23 cellular contexts compared by ENCODE assay signal in the genomic region with DNA sequence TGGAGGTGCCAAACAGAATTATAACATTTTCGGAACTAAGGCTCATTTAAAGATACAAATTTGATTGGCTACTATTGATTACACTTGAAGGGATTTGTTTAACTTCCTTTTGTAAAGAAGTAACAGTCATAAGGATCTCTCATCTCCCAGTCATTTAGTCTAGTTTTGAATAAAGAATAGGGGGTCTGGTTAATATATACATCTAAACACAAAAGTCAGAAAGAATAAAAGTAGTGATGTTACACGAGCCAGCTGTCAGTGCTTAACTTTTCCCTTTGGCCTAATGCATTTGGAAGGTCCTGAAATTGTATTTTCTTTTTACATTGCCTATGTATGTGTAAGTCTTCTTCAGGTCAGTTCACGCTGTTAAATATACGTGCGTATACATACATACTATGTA. TPM values are rescaled to one million over a fixed set of nuclear protein-coding genes. Genes with fewer than 3 reads are reported as not detected.
DNase-seq lines count a peak whose midpoint lies in the region; ATAC-seq and TF ChIP-seq lines count a peak whose summit lies in the region.
"Had no signal": no experiment of that assay in that cellular context is flagged by ENCODE, and none has a peak within 500 bp of the region (broad histone marks: within the 10 kb centered on the region; RNA-seq: fewer than 3 reads in every experiment).

No MANE protein-coding gene starts in this region.

- no peak overlapping the region for H3K4me3 Mint-ChIP-seq in mesothelial cell of epicardium
- H3K4me3 Mint-ChIP-seq: activated CD4-positive, alpha-beta memory T cell treated with anti-CD3 and anti-CD28 coated beads, Interleukin-2, amount 10 ng/mL, durations not matched to agents 7 days and 5 days had no signal

- TF ChIP-seq CTCF in cardiac muscle cell (IDR thresholded peaks at IDR 0.05; ENCODE audit: low read depth, low read length) (no peak), heart left ventricle (IDR thresholded peaks at IDR 0.05) (no peak), OCI-LY7 (conservative IDR thresholded peaks at IDR 0.05; ENCODE audit: low read length) (no peak), mesothelial cell of epicardium (IDR thresholded peaks at IDR 0.05; ENCODE audit: unreplicated experiment) (no peak), adrenal gland (IDR thresholded peaks at IDR 0.05) (no peak)

- peaks cover 30% of the 10 kb centered on the region for H3K36me3 Mint-ChIP-seq in mesothelial cell of epicardium

- H3K9me3 ChIP-seq in cardiac muscle cell (ENCODE audit: low read depth) (no peaks in the 10 kb centered on the region), heart left ventricle (no peaks in the 10 kb centered on the region), OCI-LY7 (ENCODE audit: low read length) (no peaks in the 10 kb centered on the region), adrenal gland (replicated peaks in 1 of 3) (no peaks in the 10 kb centered on the region)
- H3K9me3 ChIP-seq: Caco-2, SK-N-SH, upper lobe of right lung had no signal

- H3K79me2 ChIP-seq in OCI-LY7 (ENCODE audit: insufficient read depth, low read depth, low read length), result peaks cover 74% of the 10 kb centered on the region

- DNase-seq in cardiac muscle cell (ENCODE audit: low read depth in 1 of 2, low spot score in 1 of 2) (no peak), heart left ventricle (no peak), OCI-LY7 (ENCODE audit: low spot score) (no peak), mesothelial cell of epicardium (ENCODE audit: low spot score in 2 of 2, unreplicated experiment in 2 of 2) (no peak), adrenal gland (no peak), AG08396 (ENCODE audit: low spot score) (no peak)
- no peak for DNase-seq in activated naive CD4-positive, alpha-beta T cell (lab: John Stamatoyannopoulos, UW)
- DNase-seq: activated CD4-positive, alpha-beta memory T cell treated with anti-CD3 and anti-CD28 coated beads, Interleukin-2, amount 10 ng/mL, durations not matched to agents 7 days and 5 days; activated effector memory CD4-positive, alpha-beta T cell treated with anti-CD3 and anti-CD28 coated beads, Interleukin-2, amount 50 U/mL, for 16 hours; Caco-2; cortex of kidney; DMS79; islet precursor cell; NCI-H1092 treated with DMSO at 0.1 percent for 48 hours; NCI-H2029; NCI-H2227 treated with DMSO at 0.1 percent for 48 hours; SK-N-SH; small intestine; substantia nigra; WERI-Rb-1 had no signal

- peak overlapping the region; percentile 35 for H3K4me2 ChIP-seq in OCI-LY7 (ENCODE audit: low read length)
- H3K4me2 ChIP-seq: SK-N-SH had no signal

- peaks cover 9% of the 10 kb centered on the region for H3K9me3 Mint-ChIP-seq in mesothelial cell of epicardium
- H3K9me3 Mint-ChIP-seq: activated CD4-positive, alpha-beta memory T cell treated with anti-CD3 and anti-CD28 coated beads, Interleukin-2, amount 10 ng/mL, durations not matched to agents 7 days and 5 days had no signal

- H3K9me2 ChIP-seq in OCI-LY7 (ENCODE audit: insufficient read depth, low read length), result no peaks in the 10 kb centered on the region
- H3K9me2 ChIP-seq: SK-N-SH had no signal

- H3K27me3 ChIP-seq in cardiac muscle cell (no peaks in the 10 kb centered on the region), heart left ventricle (no peaks in the 10 kb centered on the region), adrenal gland (no peaks in the 10 kb centered on the region)
- H3K27me3 ChIP-seq: upper lobe of right lung had no signal

- H3K4me1 Mint-ChIP-seq in mesothelial cell of epicardium, result peaks cover 42% of the 10 kb centered on the region

- CTCF ChIA-PET in OCI-LY7 (lab: Charles Lee; ENCODE audit: unreplicated experiment), result no interaction called here

- ATAC-seq in heart left ventricle (no peak), HG03196 (IDR thresholded peaks at IDR 0.05; ENCODE audit: unreplicated experiment) (no peak)
- ATAC-seq: HCT116 had no signal

- no peaks in the 10 kb centered on the region for H3K27me3 Mint-ChIP-seq in mesothelial cell of epicardium (ENCODE audit: low read depth)
- H3K27me3 Mint-ChIP-seq: activated CD4-positive, alpha-beta memory T cell treated with anti-CD3 and anti-CD28 coated beads, Interleukin-2, amount 10 ng/mL, durations not matched to agents 7 days and 5 days had no signal

- H3K4me1 ChIP-seq in cardiac muscle cell (ENCODE audit: low read depth), result peaks cover 29% of the 10 kb centered on the region
- peaks cover 8 to 67% (median 49%) of the 10 kb centered on the region in 12 donors for H3K4me1 ChIP-seq in heart left ventricle
- H3K4me1 ChIP-seq in OCI-LY7 (ENCODE audit: insufficient read depth, low read length, poor library complexity, severe bottlenecking), result peaks cover 64% of the 10 kb centered on the region
- peaks cover 24 to 62% of the 10 kb centered on the region in 2 donors for H3K4me1 ChIP-seq in adrenal gland (replicated peaks in 1 of 2)
- H3K4me1 ChIP-seq: Caco-2 had no signal

- no peak for TF ChIP-seq POLR2A in heart left ventricle (IDR thresholded peaks at IDR 0.05)
- no peak for TF ChIP-seq POLR2A in adrenal gland (IDR thresholded peaks at IDR 0.05)

- no peak overlapping the region for H2AFZ ChIP-seq in OCI-LY7 (ENCODE audit: low read length)

- H3K27ac Mint-ChIP-seq in mesothelial cell of epicardium, result peak overlapping the region; percentile 37
- H3K27ac Mint-ChIP-seq: activated CD4-positive, alpha-beta memory T cell treated with anti-CD3 and anti-CD28 coated beads, Interleukin-2, amount 10 ng/mL, durations not matched to agents 7 days and 5 days had no signal

- H3K4me3 ChIP-seq in cardiac muscle cell (no peak overlapping the region), heart left ventricle (no peak overlapping the region), OCI-LY7 (ENCODE audit: low read depth, low read length, poor library complexity, severe bottlenecking) (no peak overlapping the region), adrenal gland (no peak overlapping the region)

- intact Hi-C loops in heart left ventricle (cut with DNase I), result no loop called here
- intact Hi-C loops in OCI-LY7 (cut with micrococcal nuclease; ENCODE audit: unreplicated experiment), result no loop called here
- intact Hi-C loops in adrenal gland (cut with DNase I), result loop anchor here in 1 of 2 donors (10.0 kb wide), 1 partner anchor 59 kb away; no protein-coding TSS in a partner anchor

- WGBS in heart left ventricle, 4 donors, result 68 to 78% (median 74%) methylated on average over 5 of the region's 5 CpGs
- 78 to 84% (median 81%) methylated on average over 5 of the region's 5 CpGs for WGBS in adrenal gland, 4 donors

- POLR2A ChIA-PET in OCI-LY7 (lab: Charles Lee), result interaction anchor here (0.7 to 0.9 kb wide), 2 partner anchors 8 to 34 kb away, joined by 3 to 5 read pairs; no protein-coding TSS in a partner anchor

- H3K36me3 ChIP-seq in cardiac muscle cell (peaks cover 24% of the 10 kb centered on the region), heart left ventricle (peaks cover 0 to 43% (median 27%) of the 10 kb centered on the region in 9 donors), OCI-LY7 (ENCODE audit: insufficient read depth, low read length) (peaks cover 94% of the 10 kb centered on the region), adrenal gland (replicated peaks in 1 of 2) (peaks cover 0 to 10% of the 10 kb centered on the region in 2 donors)

- H3K27ac ChIP-seq in cardiac muscle cell (peak overlapping the region; percentile 16), heart left ventricle (no peak overlapping the region), OCI-LY7 (ENCODE audit: low read depth, low read length, poor library complexity, severe bottlenecking) (no peak overlapping the region), adrenal gland (no peak overlapping the region)
- H3K27ac ChIP-seq: WERI-Rb-1 had no signal

- no TSS peak for BruUV-seq in OCI-LY7 (replicated peaks; lab: Mats Ljungman, UMichigan)

- H4K20me1 ChIP-seq in OCI-LY7 (ENCODE audit: insufficient read depth, low read length), result peaks cover 48% of the 10 kb centered on the region

RNA-seq across cellular contexts. Expression of gene SEPTIN2, which starts 8.1 kb away (rescaled TPM):
- total RNA-seq in cardiac muscle cell, result 334 and 386 TPM in 2 replicates
- 627 and 695 TPM in 2 replicates for polyA plus RNA-seq in cardiac muscle cell
- 100 to 1,000 TPM; 102 to 237 (median 203) TPM for total RNA-seq in heart left ventricle
- polyA plus RNA-seq in heart left ventricle, result 100 to 1,000 TPM in 1 of 2 donors, 10 to 100 TPM in 1; 91.2 to 198 TPM
- 198 and 222 TPM in 2 replicates for total RNA-seq in OCI-LY7 (2014; rRNA removed; shearing (Covaris generic))
- total RNA-seq in OCI-LY7 (2022), result 275 and 301 TPM in 2 replicates
- total RNA-seq in mesothelial cell of epicardium, result 507 to 522 TPM (median 508 TPM) in 3 replicates
- 100 to 1,000 TPM; 192 to 352 (median 251) TPM for total RNA-seq in adrenal gland
- polyA plus RNA-seq in adrenal gland, result 100 to 1,000 TPM; 108 to 368 (median 145) TPM

RNA-seq across cellular contexts. Expression of gene HDLBP, which starts 8.3 kb away (rescaled TPM):
- 313 and 329 TPM in 2 replicates for total RNA-seq in cardiac muscle cell
- polyA plus RNA-seq in cardiac muscle cell, result 261 and 295 TPM in 2 replicates
- 100 to 1,000 TPM; 312 to 407 (median 352) TPM for total RNA-seq in heart left ventricle
- polyA plus RNA-seq in heart left ventricle, result 100 to 1,000 TPM; 220 to 308 TPM
- total RNA-seq in OCI-LY7 (2014; rRNA removed; shearing (Covaris generic)), result 155 and 176 TPM in 2 replicates
- total RNA-seq in OCI-LY7 (2022), result 148 and 170 TPM in 2 replicates
- total RNA-seq in mesothelial cell of epicardium, result 479 to 484 TPM (median 480 TPM) in 3 replicates
- 100 to 1,000 TPM; 357 to 648 (median 498) TPM for total RNA-seq in adrenal gland
- 100 to 1,000 TPM; 295 to 880 (median 378) TPM for polyA plus RNA-seq in adrenal gland

RNA-seq across cellular contexts. Expression of gene FARP2, which starts 32.3 kb away (rescaled TPM):
- 24.4 and 26.5 TPM in 2 replicates for total RNA-seq in cardiac muscle cell
- 26.5 and 32.7 TPM in 2 replicates for polyA plus RNA-seq in cardiac muscle cell
- 10 to 100 TPM; 17.1 to 31.8 (median 21.9) TPM for total RNA-seq in heart left ventricle
- polyA plus RNA-seq in heart left ventricle, result 10 to 100 TPM in 1 of 2 donors, 1 to 10 TPM in 1; 7.9 to 11.9 TPM
- total RNA-seq in OCI-LY7 (2014; rRNA removed; shearing (Covaris generic)), result 23.2 and 33.6 TPM in 2 replicates
- total RNA-seq in OCI-LY7 (2022), result 47.9 and 52.7 TPM in 2 replicates
- 54.9 to 55.1 TPM (median 54.9 TPM) in 3 replicates for total RNA-seq in mesothelial cell of epicardium
- 10 to 100 TPM; 17.3 to 58.8 (median 37.8) TPM for total RNA-seq in adrenal gland
- 10 to 100 TPM; 34.4 to 55.3 (median 35.8) TPM for polyA plus RNA-seq in adrenal gland
